10 cellular contexts compared by ENCODE assay signal in the genomic region with DNA sequence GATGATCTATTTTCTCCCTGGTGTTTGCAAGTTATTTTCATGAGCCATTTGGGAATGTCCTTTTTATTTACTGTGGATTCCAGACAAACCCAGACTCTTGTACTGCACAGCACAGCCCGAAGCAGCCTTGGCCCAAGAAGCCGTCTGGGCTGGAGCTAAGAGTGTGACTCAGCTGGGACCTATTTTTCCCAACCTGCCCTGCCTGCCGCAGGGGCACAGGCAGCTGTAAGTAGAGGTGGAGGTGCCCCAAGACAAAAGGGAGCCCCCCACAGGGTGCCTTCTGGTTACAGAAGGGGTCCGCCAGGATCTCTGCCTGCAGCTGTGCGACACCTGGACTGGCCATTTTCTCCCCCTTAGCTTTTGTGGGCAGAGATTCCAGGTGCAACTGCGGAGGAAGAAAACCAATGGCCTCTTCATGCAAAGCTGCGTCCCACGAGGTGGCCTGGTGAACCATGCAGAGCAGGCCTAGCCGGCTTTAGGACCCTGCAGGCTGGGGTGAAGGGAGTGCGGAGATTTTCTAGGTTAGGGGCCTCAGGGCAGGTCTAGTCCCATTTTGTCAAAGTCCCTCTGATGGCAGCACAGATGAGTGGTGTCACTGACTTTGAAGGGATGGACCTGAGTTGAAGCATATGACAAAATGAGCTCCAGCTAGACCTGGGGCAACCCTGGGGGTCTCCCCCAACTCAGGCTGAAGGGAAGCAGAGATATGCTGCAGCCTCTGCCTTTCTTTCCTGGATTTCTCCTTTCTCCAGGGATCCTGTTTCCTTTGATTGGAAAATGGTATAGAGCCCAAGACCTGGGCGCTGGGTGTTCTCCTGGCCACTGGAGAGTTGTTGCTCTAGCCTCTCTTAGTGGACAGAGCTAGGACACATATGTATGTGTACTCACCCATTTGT.
DNase-seq lines count a peak whose midpoint lies in the region; ATAC-seq, FAIRE-seq and TF ChIP-seq lines count a peak whose summit lies in the region.
"Had no signal": no experiment of that assay in that cellular context is flagged by ENCODE, and none has a peak within 500 bp of the region (broad histone marks: within the 10 kb centered on the region; RNA-seq: fewer than 3 reads in every experiment).

No MANE protein-coding gene starts in this region.

- H3K4me1 ChIP-seq in A549: peaks cover 35% of the 10 kb centered on the region
- no peaks in the 10 kb centered on the region for H3K4me1 ChIP-seq in kidney (ENCODE audit: control insufficient read depth in 1 of 2, insufficient read depth in 1 of 2, low read depth in 1 of 2, low read length in 2 of 2)
- H3K4me1 ChIP-seq in A673 (ENCODE audit: insufficient read depth, low read length, poor library complexity, severe bottlenecking): no peaks in the 10 kb centered on the region

- H3K27ac ChIP-seq in A549: peak overlapping the region; percentile 68 to 73
- H3K27ac ChIP-seq in brain microvascular endothelial cell: peak overlapping the region; percentile 73
- H3K27ac ChIP-seq in kidney (ENCODE audit: low read depth in 2 of 2, low read length in 2 of 2): no peak overlapping the region
- H3K27ac ChIP-seq in A673 (ENCODE audit: low read depth, low read length, poor library complexity, severe bottlenecking): no peak overlapping the region

- H3K4me3 ChIP-seq in A549 (no peak overlapping the region), H7 (ENCODE audit: insufficient read depth, low read depth, low read length) (no peak overlapping the region), brain microvascular endothelial cell (ENCODE audit: low read depth, low read length) (no peak overlapping the region), kidney (ENCODE audit: low read length in 2 of 2) (no peak overlapping the region), A673 (ENCODE audit: low read depth, low read length, poor library complexity, severe bottlenecking) (no peak overlapping the region)
- H3K4me3 ChIP-seq: K562 had no signal

- CTCF ChIA-PET in A549 (lab: Yijun Ruan, JAX): interaction anchor here (1.1 to 6.6 kb wide), 8 partner anchors 11 to 45 kb away, joined by 3 to 53 read pairs (median 6); no protein-coding TSS in a partner anchor
- CTCF ChIA-PET in A673 (lab: Charles Lee): no interaction called here

- TF ChIP-seq RAD21 in A549 (conservative IDR thresholded peaks at IDR 0.05 in 1 of 2, IDR thresholded peaks at IDR 0.05 in 1 of 2): no peak

- in situ Hi-C loops in brain microvascular endothelial cell (cut with HindIII; ENCODE audit: low pct_ligation_motif_present, low sequenced_read_pairs): no loop called here

- DNase-seq in A549 (ENCODE audit: low read depth in 1 of 2, low spot score in 1 of 2) (peak in 1 of 2 experiments; percentile 69), H7 (peak; percentile 65), brain microvascular endothelial cell (peak; percentile 85), kidney (peak; percentile 83), NCI-H1694 treated with DMSO at 0.1 percent for 48 hours (lab: John Stamatoyannopoulos, UW) (no peak), A673 (ENCODE audit: low spot score) (no peak), NCI-H2107 treated with DMSO at 0.1 percent for 48 hours (lab: John Stamatoyannopoulos, UW; ENCODE audit: unreplicated experiment) (no peak), hippocampal formation (lab: John Stamatoyannopoulos, UW) (no peak)
- DNase-seq: kidney glomerular epithelial cell had no signal

- H3K36me3 ChIP-seq in H7 (replicated peaks; ENCODE audit: control insufficient read depth, insufficient read depth, low read length) (no peaks in the 10 kb centered on the region), brain microvascular endothelial cell (replicated peaks) (no peaks in the 10 kb centered on the region), kidney (ENCODE audit: control insufficient read depth in 1 of 2, insufficient read depth in 2 of 2, low read length in 2 of 2) (no peaks in the 10 kb centered on the region), A673 (ENCODE audit: insufficient read depth, low read length, poor library complexity, severe bottlenecking) (no peaks in the 10 kb centered on the region)

- 42% methylated on average over 11 of the region's 11 CpGs for WGBS in A549 (ENCODE audit: missing lambda C conversion rate)

- intact Hi-C loops in kidney (cut with DNase I): no loop called here
- intact Hi-C loops in A673 (cut with micrococcal nuclease; ENCODE audit: unreplicated experiment): no loop called here

- H3K9me3 ChIP-seq in A549 (no peaks in the 10 kb centered on the region), kidney (ENCODE audit: control insufficient read depth in 1 of 2, low read length in 2 of 2) (no peaks in the 10 kb centered on the region), A673 (ENCODE audit: low read depth, low read length, poor library complexity, severe bottlenecking) (no peaks in the 10 kb centered on the region)

- no peak for TF ChIP-seq POLR2A in A549 (IDR thresholded peaks at IDR 0.05; ENCODE audit: low read length)

- no peak overlapping the region for H3K9ac ChIP-seq in kidney (ENCODE audit: low read length in 2 of 2)

- TF ChIP-seq EP300 in A549 (IDR thresholded peaks at IDR 0.05): no peak

- no peaks in the 10 kb centered on the region; the same call in 1 of the 2 replicates for H3K27me3 ChIP-seq in H7 (ENCODE audit: control insufficient read depth, insufficient read depth, low read length)
- no peaks in the 10 kb centered on the region for H3K27me3 ChIP-seq in brain microvascular endothelial cell (replicated peaks)
- no peaks in the 10 kb centered on the region for H3K27me3 ChIP-seq in A673 (replicated peaks; ENCODE audit: insufficient read depth, low read depth, low read length, poor library complexity)

- FAIRE-seq in A549 (lab: Jason Lieb, UNC): no peak
- no peak for FAIRE-seq in kidney (lab: Jason Lieb, UNC)
- FAIRE-seq: K562 had no signal

- POLR2A ChIA-PET in A549 (lab: Yijun Ruan, JAX) (interaction anchor here (1.0 kb wide), 1 partner anchor 17 kb away, joined by 3 read pairs; no protein-coding TSS in a partner anchor), A673 (lab: Charles Lee; ENCODE audit: low non-redundant PET) (no interaction called here)

- ATAC-seq in A549: peak; percentile 92 to 95
- ATAC-seq: K562 had no signal

- TF ChIP-seq CTCF in A549 (IDR thresholded peaks at IDR 0.05) (no peak), brain microvascular endothelial cell (IDR thresholded peaks at IDR 0.05; ENCODE audit: low read depth, low read length, missing control alignments) (no peak), kidney (IDR thresholded peaks at IDR 0.05; ENCODE audit: borderline replicate concordance, extremely low read depth, insufficient read depth) (no peak), A673 (conservative IDR thresholded peaks at IDR 0.05; ENCODE audit: low read depth, low read length) (no peak)

- no TSS peak for BruUV-seq in A673 (replicated peaks; lab: Mats Ljungman, UMichigan)

- peak overlapping the region; percentile 51 for H3K4me2 ChIP-seq in A549

TF ChIP-seq in A549, 52 proteins besides CTCF, POLR2A, EP300 and RAD21:
- peak; percentile 36; the same call in 1 of the 2 replicates for TF ChIP-seq JUNB (IDR thresholded peaks at IDR 0.05)
- peak; percentile 45 for TF ChIP-seq FOSL2 (IDR thresholded peaks at IDR 0.05)
- TF ChIP-seq FOSL2 (CRISPR knock-in tag; IDR thresholded peaks at IDR 0.05): peak; percentile 74
- peak; percentile 1 for TF ChIP-seq MAFK (IDR thresholded peaks at IDR 0.05; ENCODE audit: partially characterized antibody)
- TF ChIP-seq BCL3 (IDR thresholded peaks at IDR 0.05): no peak
TF ChIP-seq in A549: peak in this region for 3.

Comparison
In these comparisons a context has a peak if more than half of its experiments do, and no peak if none do; other contexts are left out.
1. DNase-seq: peak in H7 (single experiment), brain microvascular endothelial cell (single experiment) and kidney (single experiment); none in NCI-H1694 treated with DMSO at 0.1 percent for 48 hours (single experiment), A673 (single experiment), NCI-H2107 treated with DMSO at 0.1 percent for 48 hours (single experiment) and hippocampal formation (0 of 2).
2. H3K27ac ChIP-seq: peak in A549 (2 of 2) and brain microvascular endothelial cell (single experiment); none in kidney (0 of 2) and A673 (single experiment).